In genomic region chr3:172751188-172751571, GRCh38 we compare ENCODE assay signal across 8 cellular contexts. TPM values are rescaled to one million over a fixed set of nuclear protein-coding genes. Genes with fewer than 3 reads are reported as not detected.
DNase-seq lines count a peak whose midpoint lies in the region; FAIRE-seq and TF ChIP-seq lines count a peak whose summit lies in the region.

No MANE protein-coding gene starts in this region.

- TF ChIP-seq CTCF in astrocyte of the spinal cord (IDR thresholded peaks at IDR 0.05; ENCODE audit: low read depth, low read length) (no peak), kidney (IDR thresholded peaks at IDR 0.05; ENCODE audit: borderline replicate concordance, extremely low read depth, insufficient read depth) (no peak)

- peak; percentile 53 for DNase-seq in NK-92 treated with Interleukin-12 subunit alpha and Interleukin-12 subunit beta, amount 100 ng/mL, for 24 hours (lab: John Stamatoyannopoulos, UW)
- DNase-seq in NK-92 (lab: John Stamatoyannopoulos, UW; ENCODE audit: unreplicated experiment) (no peak), HAP-1 (ENCODE audit: low spot score in 2 of 2) (peak; percentile 32 to 39), NCI-H69 (lab: John Stamatoyannopoulos, UW) (peak; percentile 71), astrocyte of the spinal cord (ENCODE audit: low read depth, low spot score) (peak; percentile 45), kidney (no peak), posterior vena cava (ENCODE audit: low spot score) (no peak)

- H3K36me3 ChIP-seq in HAP-1 (replicated peaks) (peaks cover 22% of the 10 kb centered on the region), kidney (ENCODE audit: control insufficient read depth in 1 of 2, insufficient read depth in 2 of 2, low read length in 2 of 2) (no peaks in the 10 kb centered on the region), subcutaneous abdominal adipose tissue (ENCODE audit: control insufficient read depth in 5 of 5, insufficient read depth in 5 of 5, low read length in 5 of 5) (peaks cover 0 to 5% (median 3%) of the 10 kb centered on the region in 5 donors)

- in situ Hi-C loops in HAP-1 (cut with MboI; ENCODE audit: low sequenced_read_pairs) = no loop called here
- in situ Hi-C loops in astrocyte of the spinal cord (cut with HindIII; ENCODE audit: low sequenced_read_pairs) = no loop called here

- no peak for FAIRE-seq in kidney (lab: Jason Lieb, UNC)

- H3K27me3 ChIP-seq in HAP-1 (ENCODE audit: low read depth) (no peaks in the 10 kb centered on the region), subcutaneous abdominal adipose tissue (ENCODE audit: control insufficient read depth in 5 of 5, insufficient read depth in 4 of 5, low read length in 5 of 5) (no peaks in the 10 kb centered on the region)

- peak overlapping the region; percentile 11 to 30 for H3K27ac ChIP-seq in kidney (ENCODE audit: low read depth in 2 of 2, low read length in 2 of 2)
- peak overlapping the region; percentile 85 for H3K27ac ChIP-seq in subcutaneous abdominal adipose tissue (ENCODE audit: low read depth, low read length)

- H3K9ac ChIP-seq in kidney (ENCODE audit: low read length in 2 of 2) (peak overlapping the region; percentile 71 to 77), subcutaneous abdominal adipose tissue (ENCODE audit: low read length in 5 of 5) (peak overlapping the region; percentile 71 to 96 (median 94))

- H3K4me3 ChIP-seq in HAP-1 = peak overlapping the region; percentile 86
- H3K4me3 ChIP-seq in astrocyte of the spinal cord (ENCODE audit: low read depth, low read length) = peak overlapping the region; percentile 79
- H3K4me3 ChIP-seq in kidney (ENCODE audit: low read length in 2 of 2) = peak overlapping the region; percentile 65 to 78
- H3K4me3 ChIP-seq in subcutaneous abdominal adipose tissue (ENCODE audit: low read depth in 1 of 5, low read length in 5 of 5) = peak overlapping the region; percentile 85 to 94 (median 88)

- H3K9me3 ChIP-seq in HAP-1 = no peaks in the 10 kb centered on the region
- H3K9me3 ChIP-seq in kidney (ENCODE audit: control insufficient read depth in 1 of 2, low read length in 2 of 2) = no peaks in the 10 kb centered on the region
- no peaks in the 10 kb centered on the region for H3K9me3 ChIP-seq in subcutaneous abdominal adipose tissue (ENCODE audit: control insufficient read depth in 5 of 5, low read length in 5 of 5)

- H3K4me1 ChIP-seq in HAP-1 (peaks cover 25% of the 10 kb centered on the region), kidney (ENCODE audit: control insufficient read depth in 1 of 2, insufficient read depth in 1 of 2, low read depth in 1 of 2, low read length in 2 of 2) (peaks cover 0 to 3% of the 10 kb centered on the region in 2 donors), subcutaneous abdominal adipose tissue (ENCODE audit: control insufficient read depth in 5 of 5, insufficient read depth in 5 of 5, low read length in 5 of 5) (peaks cover 2 to 23% (median 13%) of the 10 kb centered on the region in 5 donors)

- intact Hi-C loops in kidney (cut with DNase I) = no loop called here
- intact Hi-C loops in posterior vena cava (cut with DNase I) = no loop called here

RNA-seq across cellular contexts. Expression of gene ECT2, which starts 0.7 kb away (rescaled TPM):
- 15.5 TPM for total RNA-seq in kidney
- polyA plus RNA-seq in kidney (ENCODE audit: insufficient read depth, low read depth, low replicate concordance) = 2.4 TPM
- total RNA-seq in posterior vena cava = 10 to 100 TPM in 1 of 2 donors, 1 to 10 TPM in 1; 7.0 to 11.4 TPM

RNA-seq across cellular contexts. Expression of gene NCEH1, which starts 40.3 kb away (rescaled TPM):
- total RNA-seq in kidney (43.6 TPM), posterior vena cava (10 to 100 TPM; 10.3 to 15.6 TPM)
- 6.7 TPM for polyA plus RNA-seq in kidney (ENCODE audit: insufficient read depth, low read depth, low replicate concordance)

Comparison
In these comparisons a context has a peak if more than half of its experiments do, and no peak if none do; other contexts are left out.
1. DNase-seq: peak in NK-92 treated with Interleukin-12 subunit alpha and Interleukin-12 subunit beta, amount 100 ng/mL, for 24 hours (single experiment), HAP-1 (2 of 2), NCI-H69 (single experiment) and astrocyte of the spinal cord (single experiment); none in NK-92 (single experiment), kidney (single experiment) and posterior vena cava (single experiment).
2. Peak in every context shown above with its lines, with median percentiles within 50 percentile points of each other: H3K4me3 ChIP-seq.